In the genomic region with DNA sequence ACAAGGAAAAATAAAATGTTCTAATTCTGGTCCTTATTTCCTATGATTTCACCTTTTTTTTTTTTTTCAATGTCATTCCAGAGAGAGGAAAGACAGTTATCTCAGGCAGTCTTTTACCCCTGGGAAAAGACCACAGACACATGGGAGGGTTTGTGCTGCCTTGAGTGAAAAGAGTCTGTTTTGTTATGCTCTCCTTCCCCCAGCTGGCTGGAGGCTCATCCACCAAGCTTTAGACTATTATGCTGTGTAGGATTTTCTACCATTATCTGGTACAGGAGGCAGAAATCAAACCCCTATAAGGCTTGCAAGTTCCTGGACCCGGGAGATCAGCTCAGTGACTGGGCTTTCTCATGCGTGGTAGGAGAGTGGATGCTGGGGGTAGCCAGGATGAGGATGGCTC, we compare ENCODE assay signal across 26 cellular contexts.
DNase-seq lines count a peak whose midpoint lies in the region; ATAC-seq and TF ChIP-seq lines count a peak whose summit lies in the region.
"Had no signal": no experiment of that assay in that cellular context is flagged by ENCODE, and none has a peak within 500 bp of the region (broad histone marks: within the 10 kb centered on the region; RNA-seq: fewer than 3 reads in every experiment).

No MANE protein-coding gene starts in this region.

- no peak overlapping the region for H3K4me3 ChIP-seq in coronary artery
- no peak overlapping the region for H3K4me3 ChIP-seq in skeletal muscle satellite cell (ENCODE audit: low read length)
- H3K4me3 ChIP-seq: A549, Peyer's patch, SJCRH30 had no signal

- H3K27me3 ChIP-seq in skeletal muscle satellite cell (ENCODE audit: control insufficient read depth, insufficient read depth, low read length), result no peaks in the 10 kb centered on the region
- H3K27me3 ChIP-seq: foreskin keratinocyte, Peyer's patch, SJCRH30 had no signal

- H3K9ac ChIP-seq in skeletal muscle satellite cell (ENCODE audit: low read depth, low read length), result peak overlapping the region; percentile 16

- H3K27ac ChIP-seq in coronary artery, result peak overlapping the region; percentile 32 to 39
- H3K27ac ChIP-seq: A549, foreskin keratinocyte, Peyer's patch, SJCRH30 had no signal

- no peaks in the 10 kb centered on the region for H3K36me3 ChIP-seq in skeletal muscle satellite cell (ENCODE audit: insufficient read depth, low read length)
- H3K36me3 ChIP-seq: Peyer's patch, SJCRH30 had no signal

- no peak for TF ChIP-seq CTCF in coronary artery (IDR thresholded peaks at IDR 0.05)

- ATAC-seq in Right ventricle myocardium inferior, result peak; percentile 70
- ATAC-seq: A549; activated CD4-positive, CD25-positive, alpha-beta regulatory T cell treated with anti-CD3 and anti-CD28 coated beads, Interleukin-2, amount 50 U/mL, for 24 hours; foreskin keratinocyte had no signal

- intact Hi-C loops in Right ventricle myocardium inferior (cut with DNase I) (no loop called here), cardiac septum (cut with DNase I) (loop anchor here (5.0 kb wide), 1 partner anchor 63 kb away; no protein-coding TSS in a partner anchor)

- H3K4me1 ChIP-seq in skeletal muscle satellite cell (ENCODE audit: control insufficient read depth, insufficient read depth, low read length), result peaks cover 33% of the 10 kb centered on the region
- H3K4me1 ChIP-seq: Peyer's patch had no signal

- H3K4me2 ChIP-seq in skeletal muscle satellite cell (ENCODE audit: low read length), result no peak overlapping the region
- H3K4me2 ChIP-seq: A549 had no signal

- H3K9me3 ChIP-seq in skeletal muscle satellite cell (replicated peaks; ENCODE audit: low read length), result no peaks in the 10 kb centered on the region
- H3K9me3 ChIP-seq: A549, Peyer's patch, SJCRH30 had no signal

- DNase-seq in Right ventricle myocardium inferior (ENCODE audit: missing footprints), result no peak
- DNase-seq in cardiac septum (ENCODE audit: low spot score), result no peak
- DNase-seq in coronary artery (ENCODE audit: low spot score), result no peak
- peak; percentile 59 for DNase-seq in medulla oblongata (ENCODE audit: extremely low spot score)
- DNase-seq in GM03348 (ENCODE audit: low spot score), result no peak
- no peak for DNase-seq in stimulated activated CD4-positive, alpha-beta T cell treated with anti-CD3 and anti-CD28 coated beads, Interleukin-1b, Interleukin-23, amount 100 ng/mL, for 48 hours
- DNase-seq in midbrain (lab: John Stamatoyannopoulos, UW), result no peak
- DNase-seq: activated CD4-positive, alpha-beta T cell treated with anti-CD3 and anti-CD28 coated beads, Interleukin-2, amount 50 U/mL, for 48 hours; activated naive CD4-positive, alpha-beta T cell treated with anti-CD3 and anti-CD28 coated beads, Interleukin-2, amount 10 ng/mL, durations not matched to agents 7 days and 5 days; AML-193; DMS79; effector memory CD4-positive, alpha-beta T cell; foreskin keratinocyte; H9; hippocampal formation; KG1; left cardiac atrium; mesenchymal stem cell; NCI-H1436 treated with DMSO at 0.1 percent for 48 hours; NCI-H526; Peyer's patch; trophoblast cell had no signal
